In the genomic region with DNA sequence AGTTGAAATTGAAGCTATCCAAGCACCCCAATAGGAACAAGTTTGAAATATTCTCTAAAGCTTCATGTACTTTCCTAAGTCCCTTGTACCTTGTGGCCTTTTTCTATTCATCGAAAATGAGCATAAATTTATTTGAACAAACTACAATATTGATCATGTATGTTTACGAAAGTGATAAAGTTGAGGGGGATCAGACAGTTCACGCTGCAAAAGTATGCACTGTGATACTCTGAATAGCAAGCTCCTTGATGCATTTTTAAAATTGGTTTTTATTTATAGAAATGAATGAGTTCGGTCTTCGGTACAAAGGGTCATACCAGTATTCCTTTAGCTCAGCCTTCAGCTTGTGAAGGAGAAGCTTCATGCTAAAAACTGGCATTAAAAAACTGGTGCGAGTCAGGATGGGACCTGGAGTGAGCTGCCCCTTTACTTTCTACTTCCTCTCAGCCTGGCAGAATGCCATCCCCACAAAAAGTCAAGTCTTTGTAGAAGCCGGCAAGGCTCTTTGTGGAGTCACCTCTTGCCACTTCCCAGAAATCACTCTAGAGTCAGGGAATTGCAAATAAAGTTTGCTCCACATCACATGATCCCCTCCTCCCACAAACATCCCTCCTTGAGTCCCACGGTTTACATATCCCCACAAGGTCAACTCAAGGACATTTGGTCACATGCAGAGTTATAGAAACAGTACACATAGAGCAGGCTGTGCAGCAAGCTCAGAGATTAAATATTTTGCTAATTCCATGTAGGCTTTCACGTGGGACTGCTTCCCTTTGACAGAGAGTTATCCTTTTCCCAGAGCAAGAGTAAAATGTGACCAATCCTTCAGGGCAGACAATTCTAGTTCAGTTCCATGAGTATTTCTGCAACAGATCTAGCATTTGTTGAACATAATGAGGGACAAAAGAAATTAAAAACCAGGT, we compare ENCODE assay signal across 1 cellular context.
TF ChIP-seq lines count a peak whose summit lies in the region.

No MANE protein-coding gene starts in this region.

TF ChIP-seq in HepG2, 621 proteins besides CTCF, POLR2A, EP300 and RAD21 (continued from another document and continues in another):
- TF ChIP-seq, protein P1, sequence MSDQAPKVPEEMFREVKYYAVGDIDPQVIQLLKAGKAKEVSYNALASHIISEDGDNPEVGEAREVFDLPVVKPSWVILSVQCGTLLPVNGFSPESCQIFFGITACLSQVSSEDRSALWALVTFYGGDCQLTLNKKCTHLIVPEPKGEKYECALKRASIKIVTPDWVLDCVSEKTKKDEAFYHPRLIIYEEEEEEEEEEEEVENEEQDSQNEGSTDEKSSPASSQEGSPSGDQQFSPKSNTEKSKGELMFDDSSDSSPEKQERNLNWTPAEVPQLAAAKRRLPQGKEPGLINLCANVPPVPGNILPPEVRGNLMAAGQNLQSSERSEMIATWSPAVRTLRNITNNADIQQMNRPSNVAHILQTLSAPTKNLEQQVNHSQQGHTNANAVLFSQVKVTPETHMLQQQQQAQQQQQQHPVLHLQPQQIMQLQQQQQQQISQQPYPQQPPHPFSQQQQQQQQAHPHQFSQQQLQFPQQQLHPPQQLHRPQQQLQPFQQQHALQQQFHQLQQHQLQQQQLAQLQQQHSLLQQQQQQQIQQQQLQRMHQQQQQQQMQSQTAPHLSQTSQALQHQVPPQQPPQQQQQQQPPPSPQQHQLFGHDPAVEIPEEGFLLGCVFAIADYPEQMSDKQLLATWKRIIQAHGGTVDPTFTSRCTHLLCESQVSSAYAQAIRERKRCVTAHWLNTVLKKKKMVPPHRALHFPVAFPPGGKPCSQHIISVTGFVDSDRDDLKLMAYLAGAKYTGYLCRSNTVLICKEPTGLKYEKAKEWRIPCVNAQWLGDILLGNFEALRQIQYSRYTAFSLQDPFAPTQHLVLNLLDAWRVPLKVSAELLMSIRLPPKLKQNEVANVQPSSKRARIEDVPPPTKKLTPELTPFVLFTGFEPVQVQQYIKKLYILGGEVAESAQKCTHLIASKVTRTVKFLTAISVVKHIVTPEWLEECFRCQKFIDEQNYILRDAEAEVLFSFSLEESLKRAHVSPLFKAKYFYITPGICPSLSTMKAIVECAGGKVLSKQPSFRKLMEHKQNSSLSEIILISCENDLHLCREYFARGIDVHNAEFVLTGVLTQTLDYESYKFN (CRISPR knock-in tag; conservative IDR thresholded peaks at IDR 0.05): peak; percentile 85; the same call in 1 of the 2 replicates
- TF ChIP-seq, protein P2, sequence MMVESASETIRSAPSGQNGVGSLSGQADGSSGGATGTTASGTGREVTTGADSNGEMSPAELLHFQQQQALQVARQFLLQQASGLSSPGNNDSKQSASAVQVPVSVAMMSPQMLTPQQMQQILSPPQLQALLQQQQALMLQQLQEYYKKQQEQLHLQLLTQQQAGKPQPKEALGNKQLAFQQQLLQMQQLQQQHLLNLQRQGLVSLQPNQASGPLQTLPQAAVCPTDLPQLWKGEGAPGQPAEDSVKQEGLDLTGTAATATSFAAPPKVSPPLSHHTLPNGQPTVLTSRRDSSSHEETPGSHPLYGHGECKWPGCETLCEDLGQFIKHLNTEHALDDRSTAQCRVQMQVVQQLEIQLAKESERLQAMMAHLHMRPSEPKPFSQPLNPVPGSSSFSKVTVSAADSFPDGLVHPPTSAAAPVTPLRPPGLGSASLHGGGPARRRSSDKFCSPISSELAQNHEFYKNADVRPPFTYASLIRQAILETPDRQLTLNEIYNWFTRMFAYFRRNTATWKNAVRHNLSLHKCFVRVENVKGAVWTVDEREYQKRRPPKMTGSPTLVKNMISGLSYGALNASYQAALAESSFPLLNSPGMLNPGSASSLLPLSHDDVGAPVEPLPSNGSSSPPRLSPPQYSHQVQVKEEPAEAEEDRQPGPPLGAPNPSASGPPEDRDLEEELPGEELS (CRISPR knock-in tag; IDR thresholded peaks at IDR 0.05): peak; percentile 97
- TF ChIP-seq, protein P3, sequence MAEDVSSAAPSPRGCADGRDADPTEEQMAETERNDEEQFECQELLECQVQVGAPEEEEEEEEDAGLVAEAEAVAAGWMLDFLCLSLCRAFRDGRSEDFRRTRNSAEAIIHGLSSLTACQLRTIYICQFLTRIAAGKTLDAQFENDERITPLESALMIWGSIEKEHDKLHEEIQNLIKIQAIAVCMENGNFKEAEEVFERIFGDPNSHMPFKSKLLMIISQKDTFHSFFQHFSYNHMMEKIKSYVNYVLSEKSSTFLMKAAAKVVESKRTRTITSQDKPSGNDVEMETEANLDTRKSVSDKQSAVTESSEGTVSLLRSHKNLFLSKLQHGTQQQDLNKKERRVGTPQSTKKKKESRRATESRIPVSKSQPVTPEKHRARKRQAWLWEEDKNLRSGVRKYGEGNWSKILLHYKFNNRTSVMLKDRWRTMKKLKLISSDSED (CRISPR knock-in tag; IDR thresholded peaks at IDR 0.05): no peak
- peak; percentile 21; the same call in 1 of the 2 replicates for TF ChIP-seq PHF8 (CRISPR knock-in tag; IDR thresholded peaks at IDR 0.05)
- TF ChIP-seq ZNF296 (CRISPR knock-in tag; conservative IDR thresholded peaks at IDR 0.05): no peak
- TF ChIP-seq, protein P4, sequence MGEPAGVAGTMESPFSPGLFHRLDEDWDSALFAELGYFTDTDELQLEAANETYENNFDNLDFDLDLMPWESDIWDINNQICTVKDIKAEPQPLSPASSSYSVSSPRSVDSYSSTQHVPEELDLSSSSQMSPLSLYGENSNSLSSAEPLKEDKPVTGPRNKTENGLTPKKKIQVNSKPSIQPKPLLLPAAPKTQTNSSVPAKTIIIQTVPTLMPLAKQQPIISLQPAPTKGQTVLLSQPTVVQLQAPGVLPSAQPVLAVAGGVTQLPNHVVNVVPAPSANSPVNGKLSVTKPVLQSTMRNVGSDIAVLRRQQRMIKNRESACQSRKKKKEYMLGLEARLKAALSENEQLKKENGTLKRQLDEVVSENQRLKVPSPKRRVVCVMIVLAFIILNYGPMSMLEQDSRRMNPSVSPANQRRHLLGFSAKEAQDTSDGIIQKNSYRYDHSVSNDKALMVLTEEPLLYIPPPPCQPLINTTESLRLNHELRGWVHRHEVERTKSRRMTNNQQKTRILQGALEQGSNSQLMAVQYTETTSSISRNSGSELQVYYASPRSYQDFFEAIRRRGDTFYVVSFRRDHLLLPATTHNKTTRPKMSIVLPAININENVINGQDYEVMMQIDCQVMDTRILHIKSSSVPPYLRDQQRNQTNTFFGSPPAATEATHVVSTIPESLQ (CRISPR knock-in tag; conservative IDR thresholded peaks at IDR 0.05): no peak
- TF ChIP-seq ZFP1 (CRISPR knock-in tag; IDR thresholded peaks at IDR 0.05): 0 out of 2 replicates have a peak, but pooled peaks have one; percentile 28
- TF ChIP-seq, protein P5, sequence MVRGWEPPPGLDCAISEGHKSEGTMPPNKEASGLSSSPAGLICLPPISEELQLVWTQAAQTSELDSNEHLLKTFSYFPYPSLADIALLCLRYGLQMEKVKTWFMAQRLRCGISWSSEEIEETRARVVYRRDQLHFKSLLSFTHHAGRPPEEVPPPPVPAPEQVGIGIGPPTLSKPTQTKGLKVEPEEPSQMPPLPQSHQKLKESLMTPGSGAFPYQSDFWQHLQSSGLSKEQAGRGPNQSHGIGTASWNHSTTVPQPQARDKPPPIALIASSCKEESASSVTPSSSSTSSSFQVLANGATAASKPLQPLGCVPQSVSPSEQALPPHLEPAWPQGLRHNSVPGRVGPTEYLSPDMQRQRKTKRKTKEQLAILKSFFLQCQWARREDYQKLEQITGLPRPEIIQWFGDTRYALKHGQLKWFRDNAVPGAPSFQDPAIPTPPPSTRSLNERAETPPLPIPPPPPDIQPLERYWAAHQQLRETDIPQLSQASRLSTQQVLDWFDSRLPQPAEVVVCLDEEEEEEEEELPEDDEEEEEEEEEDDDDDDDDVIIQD (CRISPR knock-in tag; IDR thresholded peaks at IDR 0.05; ENCODE audit: low read depth): peak; percentile 61
- TF ChIP-seq ZNF317 (CRISPR knock-in tag; IDR thresholded peaks at IDR 0.05): peak; percentile 39; the same call in 1 of the 2 replicates
- no peak for TF ChIP-seq TEAD2 (CRISPR knock-in tag; IDR thresholded peaks at IDR 0.05)
- no peak for TF ChIP-seq SYNCRIP (IDR thresholded peaks at IDR 0.05; ENCODE audit: insufficient read depth, low read depth, low read length)
- no peak; the same call in 1 of the 2 replicates for TF ChIP-seq EHMT2 (IDR thresholded peaks at IDR 0.05; ENCODE audit: borderline replicate concordance, low read depth, low read length)
- TF ChIP-seq RBM22 (optimal IDR thresholded peaks at IDR 0.05; ENCODE audit: low read length): no peak
- no peak for TF ChIP-seq ZNF121 (CRISPR knock-in tag; IDR thresholded peaks at IDR 0.05)
- no peak for TF ChIP-seq ZNF207 (IDR thresholded peaks at IDR 0.05; ENCODE audit: borderline replicate concordance)
- TF ChIP-seq SMAD1 (CRISPR knock-in tag; IDR thresholded peaks at IDR 0.05; ENCODE audit: borderline replicate concordance, low read depth): no peak
- no peak for TF ChIP-seq PHB2 (IDR thresholded peaks at IDR 0.05; ENCODE audit: partially characterized antibody)
- TF ChIP-seq FOXA1 (IDR thresholded peaks at IDR 0.05): no peak
- peak; percentile 97 for TF ChIP-seq FOXA1 (CRISPR knock-in tag; IDR thresholded peaks at IDR 0.05)
- TF ChIP-seq, protein P6, sequence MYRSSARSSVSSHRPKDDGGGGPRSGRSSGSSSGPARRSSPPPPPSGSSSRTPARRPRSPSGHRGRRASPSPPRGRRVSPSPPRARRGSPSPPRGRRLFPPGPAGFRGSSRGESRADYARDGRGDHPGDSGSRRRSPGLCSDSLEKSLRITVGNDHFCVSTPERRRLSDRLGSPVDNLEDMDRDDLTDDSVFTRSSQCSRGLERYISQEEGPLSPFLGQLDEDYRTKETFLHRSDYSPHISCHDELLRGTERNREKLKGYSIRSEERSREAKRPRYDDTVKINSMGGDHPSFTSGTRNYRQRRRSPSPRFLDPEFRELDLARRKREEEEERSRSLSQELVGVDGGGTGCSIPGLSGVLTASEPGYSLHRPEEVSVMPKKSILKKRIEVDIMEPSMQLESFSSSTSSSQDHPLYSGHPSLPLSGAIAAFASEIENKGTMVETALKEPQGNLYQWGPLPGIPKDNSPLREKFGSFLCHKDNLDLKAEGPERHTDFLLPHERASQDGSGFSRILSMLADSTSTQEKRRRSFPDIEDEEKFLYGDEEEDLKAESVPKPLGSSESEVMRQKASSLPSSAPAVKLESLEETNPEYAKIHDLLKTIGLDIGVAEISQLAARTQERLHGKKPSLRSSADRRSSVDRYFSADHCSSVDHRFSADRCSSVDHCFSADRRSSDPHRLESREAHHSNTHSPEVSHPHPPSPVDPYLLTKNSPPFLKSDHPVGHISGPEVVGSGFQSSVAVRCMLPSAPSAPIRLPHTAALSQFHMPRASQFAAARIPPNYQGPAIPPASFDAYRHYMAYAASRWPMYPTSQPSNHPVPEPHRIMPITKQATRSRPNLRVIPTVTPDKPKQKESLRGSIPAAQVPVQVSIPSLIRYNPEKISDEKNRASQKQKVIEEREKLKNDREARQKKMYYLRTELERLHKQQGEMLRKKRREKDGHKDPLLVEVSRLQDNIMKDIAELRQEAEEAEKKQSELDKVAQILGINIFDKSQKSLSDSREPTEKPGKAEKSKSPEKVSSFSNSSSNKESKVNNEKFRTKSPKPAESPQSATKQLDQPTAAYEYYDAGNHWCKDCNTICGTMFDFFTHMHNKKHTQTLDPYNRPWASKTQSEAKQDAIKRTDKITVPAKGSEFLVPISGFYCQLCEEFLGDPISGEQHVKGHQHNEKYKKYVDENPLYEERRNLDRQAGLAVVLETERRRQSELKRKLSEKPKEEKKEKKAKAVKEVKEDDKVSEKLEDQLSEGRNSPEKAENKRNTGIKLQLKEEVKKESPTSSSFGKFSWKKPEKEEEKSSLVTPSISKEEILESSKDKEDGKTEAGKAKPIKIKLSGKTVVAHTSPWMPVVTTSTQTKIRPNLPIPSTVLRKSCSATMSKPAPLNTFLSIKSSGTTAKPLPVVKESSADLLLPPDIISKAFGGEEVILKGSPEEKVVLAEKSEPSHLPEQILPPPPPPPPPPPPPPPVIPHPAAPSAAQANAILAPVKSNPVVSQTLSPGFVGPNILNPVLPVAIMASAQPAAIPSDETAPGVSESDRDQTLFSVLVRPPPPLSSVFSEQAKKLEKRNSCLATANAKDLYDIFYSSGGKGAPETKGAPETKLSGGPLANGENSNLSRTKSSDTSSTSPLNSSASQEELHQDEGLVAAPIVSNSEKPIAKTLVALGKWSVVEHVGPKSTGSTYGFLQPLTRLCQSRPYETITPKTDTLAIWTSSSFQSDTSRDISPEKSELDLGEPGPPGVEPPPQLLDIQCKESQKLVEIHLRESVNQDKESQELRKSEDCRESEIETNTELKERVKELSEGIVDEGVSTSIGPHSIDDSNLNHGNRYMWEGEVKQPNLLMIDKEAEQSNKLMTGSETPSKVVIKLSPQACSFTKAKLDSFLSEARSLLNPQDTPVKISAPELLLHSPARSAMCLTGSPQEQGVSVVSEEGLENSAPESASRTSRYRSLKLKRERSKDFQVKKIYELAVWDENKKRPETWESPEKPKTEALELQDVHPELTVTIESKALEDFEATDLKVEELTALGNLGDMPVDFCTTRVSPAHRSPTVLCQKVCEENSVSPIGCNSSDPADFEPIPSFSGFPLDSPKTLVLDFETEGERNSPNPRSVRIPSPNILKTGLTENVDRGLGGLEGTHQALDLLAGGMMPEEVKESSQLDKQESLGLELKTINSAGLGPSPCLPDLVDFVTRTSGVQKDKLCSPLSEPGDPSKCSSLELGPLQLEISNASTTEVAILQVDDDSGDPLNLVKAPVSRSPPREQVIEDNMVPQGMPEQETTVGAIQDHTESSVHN (CRISPR knock-in tag; IDR thresholded peaks at IDR 0.05): no peak
- TF ChIP-seq LCORL (IDR thresholded peaks at IDR 0.05): peak; percentile 72; the same call in 1 of the 2 replicates
- 0 out of 2 replicates have a peak, but pooled peaks have one; percentile 35 for TF ChIP-seq LCORL (CRISPR knock-in tag; IDR thresholded peaks at IDR 0.05)
- no peak for TF ChIP-seq ZNF34 (CRISPR knock-in tag; IDR thresholded peaks at IDR 0.05; ENCODE audit: borderline replicate concordance)
- TF ChIP-seq POLR2AphosphoS2 (IDR thresholded peaks at IDR 0.05; ENCODE audit: low read depth, low read length): no peak
- TF ChIP-seq, protein P7, sequence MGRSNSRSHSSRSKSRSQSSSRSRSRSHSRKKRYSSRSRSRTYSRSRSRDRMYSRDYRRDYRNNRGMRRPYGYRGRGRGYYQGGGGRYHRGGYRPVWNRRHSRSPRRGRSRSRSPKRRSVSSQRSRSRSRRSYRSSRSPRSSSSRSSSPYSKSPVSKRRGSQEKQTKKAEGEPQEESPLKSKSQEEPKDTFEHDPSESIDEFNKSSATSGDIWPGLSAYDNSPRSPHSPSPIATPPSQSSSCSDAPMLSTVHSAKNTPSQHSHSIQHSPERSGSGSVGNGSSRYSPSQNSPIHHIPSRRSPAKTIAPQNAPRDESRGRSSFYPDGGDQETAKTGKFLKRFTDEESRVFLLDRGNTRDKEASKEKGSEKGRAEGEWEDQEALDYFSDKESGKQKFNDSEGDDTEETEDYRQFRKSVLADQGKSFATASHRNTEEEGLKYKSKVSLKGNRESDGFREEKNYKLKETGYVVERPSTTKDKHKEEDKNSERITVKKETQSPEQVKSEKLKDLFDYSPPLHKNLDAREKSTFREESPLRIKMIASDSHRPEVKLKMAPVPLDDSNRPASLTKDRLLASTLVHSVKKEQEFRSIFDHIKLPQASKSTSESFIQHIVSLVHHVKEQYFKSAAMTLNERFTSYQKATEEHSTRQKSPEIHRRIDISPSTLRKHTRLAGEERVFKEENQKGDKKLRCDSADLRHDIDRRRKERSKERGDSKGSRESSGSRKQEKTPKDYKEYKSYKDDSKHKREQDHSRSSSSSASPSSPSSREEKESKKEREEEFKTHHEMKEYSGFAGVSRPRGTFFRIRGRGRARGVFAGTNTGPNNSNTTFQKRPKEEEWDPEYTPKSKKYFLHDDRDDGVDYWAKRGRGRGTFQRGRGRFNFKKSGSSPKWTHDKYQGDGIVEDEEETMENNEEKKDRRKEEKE (IDR thresholded peaks at IDR 0.05): no peak
